Comparison of ENCODE assay signal across 8 cellular contexts in genomic region chr7:121081327-121081936, GRCh38.
DNase-seq lines count a peak whose midpoint lies in the region; ATAC-seq and TF ChIP-seq lines count a peak whose summit lies in the region.

No MANE protein-coding gene starts in this region.

- no peaks in the 10 kb centered on the region for H3K36me3 ChIP-seq in psoas muscle (ENCODE audit: insufficient read depth in 1 of 2, low read depth in 1 of 2)

- 47 to 51% (median 50%) methylated on average over 3 of the region's 3 CpGs for WGBS in psoas muscle, 3 donors

- peaks cover 50% of the 10 kb centered on the region for H3K4me1 ChIP-seq in psoas muscle

- TF ChIP-seq CTCF in AG09309 (IDR thresholded peaks at IDR 0.05; ENCODE audit: control insufficient read depth, insufficient read depth, low read depth, low read length, missing control alignments) = peak; percentile 52
- peak; percentile 77 for TF ChIP-seq CTCF in psoas muscle (IDR thresholded peaks at IDR 0.05)

- peak; percentile 61 for DNase-seq in AG09309 (ENCODE audit: low read depth)
- peak; percentile 0 for DNase-seq in NCI-H1436 treated with DMSO at 0.1 percent for 48 hours (lab: John Stamatoyannopoulos, UW)
- peak; percentile 57 for DNase-seq in SW480 (ENCODE audit: low spot score)
- DNase-seq in foreskin melanocyte = peak; percentile 64
- no peak for DNase-seq in psoas muscle
- no peak for DNase-seq in 8988T

- no peaks in the 10 kb centered on the region for H3K27me3 ChIP-seq in psoas muscle (ENCODE audit: insufficient read depth in 3 of 3, low read length in 2 of 3)

- intact Hi-C loops in psoas muscle (cut with DNase I) = loop anchor here in 1 of 2 donors (1.0 to 5.0 kb wide), 2 partner anchors 39 to 94 kb away; no protein-coding TSS in a partner anchor

- ATAC-seq in GM18498 (IDR thresholded peaks at IDR 0.05; ENCODE audit: unreplicated experiment) (peak; percentile 84), HG02798 (IDR thresholded peaks at IDR 0.05; ENCODE audit: poor library complexity, unreplicated experiment) (peak; percentile 84), psoas muscle (peak; percentile 29 to 66 (median 52))

- no peaks in the 10 kb centered on the region for H3K9me3 ChIP-seq in psoas muscle

- peak overlapping the region; percentile 56 for H3K27ac ChIP-seq in psoas muscle

- no peak overlapping the region for H3K4me3 ChIP-seq in AG09309 (ENCODE audit: control insufficient read depth, low read depth, low read length)
- H3K4me3 ChIP-seq in psoas muscle = no peak overlapping the region

Comparison
In these comparisons a context has a peak if more than half of its experiments do, and no peak if none do; other contexts are left out.
1. DNase-seq: peak in AG09309 (single experiment), NCI-H1436 treated with DMSO at 0.1 percent for 48 hours (single experiment), SW480 (single experiment) and foreskin melanocyte (single experiment); none in psoas muscle (0 of 2) and 8988T (single experiment).
2. Peak in every context shown above with its lines, with median percentiles within 50 percentile points of each other: ATAC-seq.